In genomic region chrX:17595456-17596035, GRCh38 we compare ENCODE assay signal across 11 cellular contexts.
DNase-seq lines count a peak whose midpoint lies in the region; ATAC-seq and TF ChIP-seq lines count a peak whose summit lies in the region.
"Had no signal": no experiment of that assay in that cellular context is flagged by ENCODE, and none has a peak within 500 bp of the region (broad histone marks: within the 10 kb centered on the region; RNA-seq: fewer than 3 reads in every experiment).

No MANE protein-coding gene starts in this region.

- peak; percentile 78 for DNase-seq in astrocyte of the spinal cord (ENCODE audit: low read depth, low spot score)
- peak; percentile 20 for DNase-seq in mucosa of gallbladder (ENCODE audit: low spot score)
- no peak for DNase-seq in NCI-H187 treated with DMSO at 0.1 percent for 48 hours (lab: John Stamatoyannopoulos, UW)
- DNase-seq in COLO668 (lab: John Stamatoyannopoulos, UW; ENCODE audit: unreplicated experiment): no peak
- no peak for DNase-seq in activated CD4-positive, CD25-positive, alpha-beta regulatory T cell treated with anti-CD3 and anti-CD28 coated beads, Interleukin-2, amount 50 U/mL, for 72 hours
- DNase-seq: activated B cell treated with CpG ODN at 0.5 μM for 24 hours, DMS79 had no signal

- ATAC-seq in GM18858 (IDR thresholded peaks at IDR 0.05; ENCODE audit: unreplicated experiment) (peak; percentile 40), HG03108 (IDR thresholded peaks at IDR 0.05; ENCODE audit: unreplicated experiment) (peak; percentile 56), GM19351 (IDR thresholded peaks at IDR 0.05; ENCODE audit: unreplicated experiment) (no peak)
- ATAC-seq: K562 had no signal

- H3K4me3 ChIP-seq in astrocyte of the spinal cord (ENCODE audit: low read depth, low read length): no peak overlapping the region
- H3K4me3 ChIP-seq: K562 had no signal

- in situ Hi-C loops in astrocyte of the spinal cord (cut with HindIII; ENCODE audit: low sequenced_read_pairs): no loop called here

- no peak for TF ChIP-seq CTCF in astrocyte of the spinal cord (IDR thresholded peaks at IDR 0.05; ENCODE audit: low read depth, low read length)

Comparison
In these comparisons a context has a peak if more than half of its experiments do, and no peak if none do; other contexts are left out.
1. DNase-seq: peak in astrocyte of the spinal cord (single experiment) and mucosa of gallbladder (single experiment); none in NCI-H187 treated with DMSO at 0.1 percent for 48 hours (single experiment), COLO668 (single experiment) and activated CD4-positive, CD25-positive, alpha-beta regulatory T cell treated with anti-CD3 and anti-CD28 coated beads, Interleukin-2, amount 50 U/mL, for 72 hours (single experiment).